20 cellular contexts compared by ENCODE assay signal in genomic region chr2:38791747-38792146, GRCh38.
"Had no signal": no experiment of that assay in that cellular context is flagged by ENCODE, and none has a peak within 500 bp of the region (broad histone marks: within the 10 kb centered on the region; RNA-seq: fewer than 3 reads in every experiment).

No MANE protein-coding gene starts in this region.

- ATAC-seq: activated CD4-positive, CD25-positive, alpha-beta regulatory T cell treated with anti-CD3 and anti-CD28 coated beads, Interleukin-2, amount 50 U/mL, for 24 hours; body of pancreas; stimulated activated naive CD8-positive, alpha-beta T cell treated with anti-CD3 and anti-CD28 coated beads, Interleukin-15, amount 100 ng/mL, for 72 hours had no signal

- H3K4me3 ChIP-seq: body of pancreas, coronary artery, left ventricle myocardium inferior, sigmoid colon, testis had no signal

- H3K27ac Mint-ChIP-seq: activated naive CD4-positive, alpha-beta T cell treated with anti-CD3 and anti-CD28 coated beads, Interleukin-2, amount 50 U/mL, for 24 hours; nephron progenitor cell; stimulated activated naive CD8-positive, alpha-beta T cell treated with anti-CD3 and anti-CD28 coated beads, Interleukin-15, amount 100 ng/mL, for 72 hours had no signal

- H3K4me3 Mint-ChIP-seq: activated naive CD4-positive, alpha-beta T cell treated with anti-CD3 and anti-CD28 coated beads, Interleukin-2, amount 50 U/mL, for 24 hours; nephron progenitor cell; stimulated activated naive CD8-positive, alpha-beta T cell treated with anti-CD3 and anti-CD28 coated beads, Interleukin-15, amount 100 ng/mL, for 72 hours had no signal

- H3K27ac ChIP-seq: body of pancreas, coronary artery, left ventricle myocardium inferior, sigmoid colon, testis had no signal

- DNase-seq: activated CD4-positive, alpha-beta T cell treated with anti-CD3 and anti-CD28 coated beads, Interleukin-2, amount 50 U/mL, for 4 hours; activated effector memory CD4-positive, alpha-beta T cell treated with Interleukin-2 at 50 U/mL for 16 hours; activated T-cell treated with anti-CD3 and anti-CD28 coated beads, Interleukin-2, amount 50 U/mL, for 1 hour; body of pancreas; central memory CD4-positive, alpha-beta T cell; effector CD4-positive, alpha-beta T cell; kidney; left ventricle myocardium inferior; mesenchymal stem cell; nephron progenitor cell; sigmoid colon; stimulated activated CD4-positive, alpha-beta T cell treated with anti-CD3 and anti-CD28 coated beads, Interleukin-12 subunit alpha, Interleukin-12 subunit beta, amount 100 ng/mL, for 4 hours; stimulated activated CD4-positive, alpha-beta T cell treated with anti-CD3 and anti-CD28 coated beads, Interleukin-4, amount 100 ng/mL, for 1 hour; stimulated activated CD8-positive, alpha-beta memory T cell treated with anti-CD3 and anti-CD28 coated beads, Interleukin-4, amount 100 ng/mL, for 48 hours; stimulated activated naive CD8-positive, alpha-beta T cell treated with anti-CD3 and anti-CD28 coated beads, Interleukin-15, amount 100 ng/mL, for 72 hours; testis had no signal

- H3K27me3 Mint-ChIP-seq: activated naive CD4-positive, alpha-beta T cell treated with anti-CD3 and anti-CD28 coated beads, Interleukin-2, amount 50 U/mL, for 24 hours; stimulated activated naive CD8-positive, alpha-beta T cell treated with anti-CD3 and anti-CD28 coated beads, Interleukin-15, amount 100 ng/mL, for 72 hours had no signal

- H3K4me1 ChIP-seq: body of pancreas, left ventricle myocardium inferior, sigmoid colon, testis had no signal

- H3K9me3 Mint-ChIP-seq: activated naive CD4-positive, alpha-beta T cell treated with anti-CD3 and anti-CD28 coated beads, Interleukin-2, amount 50 U/mL, for 24 hours; nephron progenitor cell; stimulated activated naive CD8-positive, alpha-beta T cell treated with anti-CD3 and anti-CD28 coated beads, Interleukin-15, amount 100 ng/mL, for 72 hours had no signal

- FAIRE-seq: frontal cortex, kidney had no signal

- H3K36me3 Mint-ChIP-seq: activated naive CD4-positive, alpha-beta T cell treated with anti-CD3 and anti-CD28 coated beads, Interleukin-2, amount 50 U/mL, for 24 hours had no signal

- H3K27me3 ChIP-seq: body of pancreas, sigmoid colon, testis had no signal

- H3K4me1 Mint-ChIP-seq: activated naive CD4-positive, alpha-beta T cell treated with anti-CD3 and anti-CD28 coated beads, Interleukin-2, amount 50 U/mL, for 24 hours; nephron progenitor cell; stimulated activated naive CD8-positive, alpha-beta T cell treated with anti-CD3 and anti-CD28 coated beads, Interleukin-15, amount 100 ng/mL, for 72 hours had no signal

- H3K36me3 ChIP-seq: left ventricle myocardium inferior, sigmoid colon had no signal

- H3K9me3 ChIP-seq: body of pancreas, left ventricle myocardium inferior, sigmoid colon, testis had no signal
